8 cellular contexts compared by ENCODE assay signal in genomic region chr5:92518318-92518913, GRCh38.
A peak's percentile ranks its signal among the peaks of the same experiment; 100 is the strongest.
DNase-seq lines count a peak whose midpoint lies in the region; ATAC-seq, FAIRE-seq and TF ChIP-seq lines count a peak whose summit lies in the region.

No MANE protein-coding gene starts in this region.

- peaks cover 34% of the 10 kb centered on the region for H3K4me1 Mint-ChIP-seq in HFFc6 (ENCODE audit: low read depth)

- H3K4me1 ChIP-seq in Loucy (ENCODE audit: insufficient read depth, low read length, poor library complexity, severe bottlenecking) = no peaks in the 10 kb centered on the region
- no peaks in the 10 kb centered on the region for H3K4me1 ChIP-seq in lung (ENCODE audit: control insufficient read depth in 2 of 2, insufficient read depth in 2 of 2, low read length in 2 of 2)

- in situ Hi-C loops in astrocyte of the cerebellum (cut with HindIII; ENCODE audit: low sequenced_read_pairs) = no loop called here

- ATAC-seq in lung (ENCODE audit: insufficient read depth, low FRiP score) = peak; percentile 64

- no peaks in the 10 kb centered on the region for H4K20me1 ChIP-seq in Loucy (ENCODE audit: insufficient read depth, low read length, poor library complexity, severe bottlenecking)

- peak overlapping the region; percentile 67; the same call in 1 of the 2 replicates for H2AFZ ChIP-seq in Loucy (ENCODE audit: low read length)

- peaks cover 2% of the 10 kb centered on the region; the same call in 1 of the 2 replicates for H3K36me3 Mint-ChIP-seq in HFFc6 (ENCODE audit: low read depth)

- no peak overlapping the region for H3K27ac Mint-ChIP-seq in HFFc6

- peak overlapping the region; percentile 25 for H3K4me3 Mint-ChIP-seq in HFFc6

- peak overlapping the region; percentile 36 for H3K4me3 ChIP-seq in Loucy (ENCODE audit: low read length, poor library complexity, severe bottlenecking)
- H3K4me3 ChIP-seq in astrocyte of the cerebellum (ENCODE audit: low read depth, low read length) = no peak overlapping the region
- H3K4me3 ChIP-seq in lung = no peak overlapping the region

- no peaks in the 10 kb centered on the region for H3K79me2 ChIP-seq in Loucy (ENCODE audit: insufficient read depth, low read length)

- H3K9me2 ChIP-seq in Loucy (replicated peaks; ENCODE audit: low read depth, low read length) = no peaks in the 10 kb centered on the region

- DNase-seq in 8988T (peak; percentile 14), GM12892 (ENCODE audit: insufficient read length) (peak; percentile 10), HFFc6 (peak; percentile 64), astrocyte of the cerebellum (ENCODE audit: low read depth) (no peak), lung (ENCODE audit: low spot score) (no peak), NCI-H1694 (lab: John Stamatoyannopoulos, UW) (no peak), NCI-H524 treated with DMSO at 0.1 percent for 48 hours (lab: John Stamatoyannopoulos, UW) (no peak)

- no peak overlapping the region for H3K27ac ChIP-seq in lung (ENCODE audit: low read depth in 1 of 2, low read length in 1 of 2)

- TF ChIP-seq CTCF in HFFc6 (IDR thresholded peaks at IDR 0.05) = peak; percentile 83
- TF ChIP-seq CTCF in Loucy (conservative IDR thresholded peaks at IDR 0.05; ENCODE audit: low read length) = peak; percentile 58
- peak; percentile 54 for TF ChIP-seq CTCF in astrocyte of the cerebellum (IDR thresholded peaks at IDR 0.05; ENCODE audit: low read depth, low read length, missing control alignments)
- no peak for TF ChIP-seq CTCF in lung (IDR thresholded peaks at IDR 0.05; ENCODE audit: control extremely low read depth, extremely low read depth)

- H3K9me3 ChIP-seq in Loucy (ENCODE audit: insufficient read depth, low read depth, low read length) (no peaks in the 10 kb centered on the region), lung (ENCODE audit: control insufficient read depth in 2 of 2, insufficient read depth in 1 of 2, low read length in 1 of 2) (no peaks in the 10 kb centered on the region)

- H3K27me3 ChIP-seq in Loucy (ENCODE audit: insufficient read depth, low read length, poor library complexity, severe bottlenecking) = no peaks in the 10 kb centered on the region
- no peaks in the 10 kb centered on the region for H3K27me3 ChIP-seq in lung (ENCODE audit: control insufficient read depth, insufficient read depth)

- FAIRE-seq in GM12892 (lab: Jason Lieb, UNC) = peak; percentile 80

- no peak for TF ChIP-seq POLR2A in GM12892 (IDR thresholded peaks at IDR 0.05; ENCODE audit: low read depth, low read length)

- peaks cover 10% of the 10 kb centered on the region for H3K9me3 Mint-ChIP-seq in HFFc6

- H3K36me3 ChIP-seq in Loucy (ENCODE audit: insufficient read depth, low read length) (no peaks in the 10 kb centered on the region), lung (ENCODE audit: control insufficient read depth in 2 of 2, insufficient read depth in 2 of 2, low read length in 2 of 2) (no peaks in the 10 kb centered on the region)

- no peaks in the 10 kb centered on the region for H3F3A ChIP-seq in Loucy (ENCODE audit: low read depth)

- H3K27me3 Mint-ChIP-seq in HFFc6 (ENCODE audit: insufficient read depth) = no peaks in the 10 kb centered on the region; the same call in 1 of the 2 replicates

- H3K9ac ChIP-seq in Loucy (ENCODE audit: low read depth, low read length, poor library complexity, severe bottlenecking) = no peak overlapping the region

- WGBS in lung, 2 donors = 30 to 47% methylated on average over 4 of the region's 4 CpGs

- peak overlapping the region; percentile 46 for H3K4me2 ChIP-seq in Loucy (ENCODE audit: low read depth, low read length, poor library complexity, severe bottlenecking)

Comparison
In these comparisons a context has a peak if more than half of its experiments do, and no peak if none do; other contexts are left out.
1. DNase-seq: peak in 8988T (single experiment), GM12892 (single experiment) and HFFc6 (single experiment); none in astrocyte of the cerebellum (single experiment), lung (single experiment), NCI-H1694 (single experiment) and NCI-H524 treated with DMSO at 0.1 percent for 48 hours (single experiment).